Comparison of ENCODE assay signal across 8 cellular contexts in genomic region chr2:108786008-108786353, GRCh38. TPM values are rescaled to one million over a fixed set of nuclear protein-coding genes. Genes with fewer than 3 reads are reported as not detected.
DNase-seq lines count a peak whose midpoint lies in the region; ATAC-seq and TF ChIP-seq lines count a peak whose summit lies in the region.

No MANE protein-coding gene starts in this region.

- H3K27ac Mint-ChIP-seq in stimulated activated effector memory CD8-positive, alpha-beta T cell treated with anti-CD3 and anti-CD28 coated beads, Interleukin-12 subunit alpha, Interleukin-12 subunit beta, amount 100 ng/mL, for 72 hours = peak overlapping the region; percentile 94

- CTCF ChIA-PET in HEK293T (lab: Yijun Ruan, JAX) = no interaction called here

- H3K4me1 Mint-ChIP-seq in stimulated activated effector memory CD8-positive, alpha-beta T cell treated with anti-CD3 and anti-CD28 coated beads, Interleukin-12 subunit alpha, Interleukin-12 subunit beta, amount 100 ng/mL, for 72 hours = peaks cover 6% of the 10 kb centered on the region

- H3K27ac ChIP-seq in WERI-Rb-1 (no peak overlapping the region), right cardiac atrium (ENCODE audit: low read length) (no peak overlapping the region)

- WGBS in right cardiac atrium = 0% methylated on average over 1 of the region's 1 CpG

- H3K9me3 ChIP-seq in WERI-Rb-1 (ENCODE audit: severe bottlenecking) = no peaks in the 10 kb centered on the region
- H3K9me3 ChIP-seq in right cardiac atrium (ENCODE audit: control insufficient read depth, low read length) = no peaks in the 10 kb centered on the region

- intact Hi-C loops in right cardiac atrium (cut with DNase I) = no loop called here

- H3K4me3 ChIP-seq in WERI-Rb-1 (ENCODE audit: low read depth, low read length) = peak overlapping the region; percentile 53
- H3K4me3 ChIP-seq in right cardiac atrium (ENCODE audit: low read length) = peak overlapping the region; percentile 71

- no peaks in the 10 kb centered on the region for H3K9me3 Mint-ChIP-seq in stimulated activated effector memory CD8-positive, alpha-beta T cell treated with anti-CD3 and anti-CD28 coated beads, Interleukin-12 subunit alpha, Interleukin-12 subunit beta, amount 100 ng/mL, for 72 hours

- peaks cover 55% of the 10 kb centered on the region for H3K36me3 ChIP-seq in WERI-Rb-1

- POLR2A ChIA-PET in HEK293T (lab: Yijun Ruan, JAX) = no interaction called here

- no peak for TF ChIP-seq CTCF in WERI-Rb-1 (IDR thresholded peaks at IDR 0.05; ENCODE audit: low read depth, low read length)

- ATAC-seq in right cardiac atrium = no peak
- ATAC-seq in stimulated activated effector memory CD8-positive, alpha-beta T cell treated with anti-CD3 and anti-CD28 coated beads, Interleukin-12 subunit alpha, Interleukin-12 subunit beta, amount 100 ng/mL, for 72 hours = no peak
- ATAC-seq in GM18502 (IDR thresholded peaks at IDR 0.05; ENCODE audit: poor library complexity, unreplicated experiment) = no peak
- no peak for ATAC-seq in GM18873 (IDR thresholded peaks at IDR 0.05; ENCODE audit: low FRiP score, unreplicated experiment)
- ATAC-seq in GM21825 (IDR thresholded peaks at IDR 0.05; ENCODE audit: unreplicated experiment) = no peak

- DNase-seq in HEK293T (ENCODE audit: extremely low spot score) (no peak), WERI-Rb-1 (no peak), right cardiac atrium (no peak), NCI-H446 (lab: John Stamatoyannopoulos, UW) (no peak)
- no peak for DNase-seq in stimulated activated effector memory CD8-positive, alpha-beta T cell treated with anti-CD3 and anti-CD28 coated beads, Interleukin-12 subunit alpha, Interleukin-12 subunit beta, amount 100 ng/mL, for 72 hours (ENCODE audit: low spot score in 2 of 2)

- H3K4me1 ChIP-seq in right cardiac atrium (ENCODE audit: control insufficient read depth, insufficient read depth, low read length) = no peaks in the 10 kb centered on the region

- H3K27me3 ChIP-seq in WERI-Rb-1 (ENCODE audit: insufficient read depth, low read depth, severe bottlenecking) = no peaks in the 10 kb centered on the region
- H3K27me3 ChIP-seq in right cardiac atrium (ENCODE audit: control insufficient read depth, insufficient read depth) = no peaks in the 10 kb centered on the region

- H3K36me3 Mint-ChIP-seq in stimulated activated effector memory CD8-positive, alpha-beta T cell treated with anti-CD3 and anti-CD28 coated beads, Interleukin-12 subunit alpha, Interleukin-12 subunit beta, amount 100 ng/mL, for 72 hours = peaks cover 63% of the 10 kb centered on the region

- H3K4me3 Mint-ChIP-seq in stimulated activated effector memory CD8-positive, alpha-beta T cell treated with anti-CD3 and anti-CD28 coated beads, Interleukin-12 subunit alpha, Interleukin-12 subunit beta, amount 100 ng/mL, for 72 hours = peak overlapping the region; percentile 96

TF ChIP-seq in HEK293T, 16 proteins besides CTCF, POLR2A, EP300 and RAD21:
- no peak for TF ChIP-seq NFRKB (IDR thresholded peaks at IDR 0.05)
- no peak for TF ChIP-seq TARDBP (IDR thresholded peaks at IDR 0.05)
- no peak for TF ChIP-seq SUZ12 (IDR thresholded peaks at IDR 0.05)
- 0 out of 2 replicates have a peak, but pooled peaks have one; percentile 56 for TF ChIP-seq ZNF384 (IDR thresholded peaks at IDR 0.05)
- TF ChIP-seq FOXM1 (IDR thresholded peaks at IDR 0.05; ENCODE audit: borderline replicate concordance) = no peak

RNA-seq across cellular contexts. Expression of gene CCDC138, which starts 0.6 kb away (rescaled TPM):
- total RNA-seq in right cardiac atrium = 1 to 10 TPM; 2.1 to 2.7 (median 2.5) TPM
- polyA plus RNA-seq in right cardiac atrium = 0.86 TPM
